In genomic region chr10:79445708-79446450, GRCh38 we compare ENCODE assay signal across 8 cellular contexts. TPM values are rescaled to one million over a fixed set of nuclear protein-coding genes. Genes with fewer than 3 reads are reported as not detected.
A peak's percentile ranks its signal among the peaks of the same experiment; 100 is the strongest.
DNase-seq lines count a peak whose midpoint lies in the region; TF ChIP-seq lines count a peak whose summit lies in the region.

No MANE protein-coding gene starts in this region.

- no peaks in the 10 kb centered on the region for H3K36me3 Mint-ChIP-seq in stimulated activated naive CD8-positive, alpha-beta T cell treated with anti-CD3 and anti-CD28 coated beads, Interleukin-15, Interleukin-2, amounts not matched to agents 100 ng/mL and 50 ng/mL, for 24 hours (ENCODE audit: low read depth)

- H3K9me3 ChIP-seq in HAP-1, result no peaks in the 10 kb centered on the region
- H3K9me3 ChIP-seq in MG63, result no peaks in the 10 kb centered on the region
- H3K9me3 ChIP-seq in neural cell (ENCODE audit: low read length), result no peaks in the 10 kb centered on the region

- TF ChIP-seq CTCF in foreskin fibroblast (IDR thresholded peaks at IDR 0.05; ENCODE audit: low read depth, low read length) (no peak), neural cell (IDR thresholded peaks at IDR 0.05; ENCODE audit: poor library complexity, severe bottlenecking) (no peak)

- no peak for TF ChIP-seq RAD21 in neural cell (conservative IDR thresholded peaks at IDR 0.05)

- peaks cover 14% of the 10 kb centered on the region for H3K27me3 Mint-ChIP-seq in stimulated activated naive CD8-positive, alpha-beta T cell treated with anti-CD3 and anti-CD28 coated beads, Interleukin-15, Interleukin-2, amounts not matched to agents 100 ng/mL and 50 ng/mL, for 24 hours

- H3K4me3 Mint-ChIP-seq in stimulated activated naive CD8-positive, alpha-beta T cell treated with anti-CD3 and anti-CD28 coated beads, Interleukin-15, Interleukin-2, amounts not matched to agents 100 ng/mL and 50 ng/mL, for 24 hours, result peak overlapping the region; percentile 80

- peak overlapping the region; percentile 32 for H3K4me3 ChIP-seq in HAP-1
- H3K4me3 ChIP-seq in MG63, result peak overlapping the region; percentile 21
- H3K4me3 ChIP-seq in foreskin fibroblast (ENCODE audit: low read depth in 1 of 2, low read length in 2 of 2), result peak overlapping the region; percentile 32 to 62
- peak overlapping the region; percentile 63 for H3K4me3 ChIP-seq in neural cell (ENCODE audit: low read length)

- H3K27me3 ChIP-seq in HAP-1 (ENCODE audit: low read depth), result no peaks in the 10 kb centered on the region
- no peaks in the 10 kb centered on the region for H3K27me3 ChIP-seq in MG63
- H3K27me3 ChIP-seq in neural cell (ENCODE audit: insufficient read depth, low read depth, low read length), result peaks cover 39% of the 10 kb centered on the region

- no peaks in the 10 kb centered on the region for H3K79me2 ChIP-seq in neural cell (replicated peaks; ENCODE audit: insufficient read depth, low read length)

- no peak overlapping the region for H2AFZ ChIP-seq in neural cell (ENCODE audit: low read depth, low read length)

- TF ChIP-seq EP300 in neural cell (conservative IDR thresholded peaks at IDR 0.05; ENCODE audit: poor library complexity, severe bottlenecking), result no peak

- peaks cover 28% of the 10 kb centered on the region for H3K4me1 Mint-ChIP-seq in stimulated activated naive CD8-positive, alpha-beta T cell treated with anti-CD3 and anti-CD28 coated beads, Interleukin-15, Interleukin-2, amounts not matched to agents 100 ng/mL and 50 ng/mL, for 24 hours (ENCODE audit: low read depth)

- peak overlapping the region; percentile 30 for H3K4me2 ChIP-seq in neural cell (ENCODE audit: low read length)

- no peak overlapping the region for H3K27ac ChIP-seq in neural cell (ENCODE audit: low read length)

- H3K9me2 ChIP-seq in neural cell (ENCODE audit: insufficient read depth, low read length), result no peaks in the 10 kb centered on the region

- H3K36me3 ChIP-seq in HAP-1 (replicated peaks), result no peaks in the 10 kb centered on the region
- peaks cover 9% of the 10 kb centered on the region for H3K36me3 ChIP-seq in MG63
- H3K36me3 ChIP-seq in neural cell (ENCODE audit: insufficient read depth, low read length), result no peaks in the 10 kb centered on the region

- no peak overlapping the region for H3K9ac ChIP-seq in neural cell (ENCODE audit: low read length)

- H3F3A ChIP-seq in neural cell (ENCODE audit: insufficient read depth, low read length, poor library complexity, severe bottlenecking), result no peaks in the 10 kb centered on the region

- H3K4me1 ChIP-seq in HAP-1, result peaks cover 12% of the 10 kb centered on the region

- in situ Hi-C loops in HAP-1 (cut with MboI; ENCODE audit: low sequenced_read_pairs), result no loop called here

- DNase-seq in EL (peak; percentile 99), HAP-1 (ENCODE audit: low spot score in 2 of 2) (peak; percentile 92 to 98), MG63 (peak; percentile 99), SIG-M5 (lab: John Stamatoyannopoulos, UW) (peak; percentile 64), foreskin fibroblast (peak; percentile 100)
- peak; percentile 91 for DNase-seq in activated gamma-delta T cell treated with anti-CD3 and anti-CD28 coated beads, Interleukin-2, amount 50 U/mL, for 16 hours (ENCODE audit: low read depth)

- no peaks in the 10 kb centered on the region for H4K20me1 ChIP-seq in neural cell (ENCODE audit: insufficient read depth)

- no peaks in the 10 kb centered on the region for H3K9me3 Mint-ChIP-seq in stimulated activated naive CD8-positive, alpha-beta T cell treated with anti-CD3 and anti-CD28 coated beads, Interleukin-15, Interleukin-2, amounts not matched to agents 100 ng/mL and 50 ng/mL, for 24 hours

- peak overlapping the region; percentile 57 for H3K27ac Mint-ChIP-seq in stimulated activated naive CD8-positive, alpha-beta T cell treated with anti-CD3 and anti-CD28 coated beads, Interleukin-15, Interleukin-2, amounts not matched to agents 100 ng/mL and 50 ng/mL, for 24 hours

TF ChIP-seq in neural cell, 6 proteins besides CTCF, POLR2A, EP300 and RAD21:
- no peak for TF ChIP-seq SMC3 (conservative IDR thresholded peaks at IDR 0.05; ENCODE audit: poor library complexity)
- TF ChIP-seq MXI1 (conservative IDR thresholded peaks at IDR 0.05; ENCODE audit: poor library complexity, severe bottlenecking), result no peak
- TF ChIP-seq TAF1 (IDR thresholded peaks at IDR 0.05; ENCODE audit: low read depth), result no peak
- TF ChIP-seq EZH2 (IDR thresholded peaks at IDR 0.05; ENCODE audit: borderline replicate concordance, insufficient read depth, low read length, poor library complexity, severe bottlenecking), result no peak

RNA-seq across cellular contexts. Expression of gene ZCCHC24, which starts 0.5 kb away (rescaled TPM):
- total RNA-seq in MG63 (2014; rRNA removed; shearing (Covaris generic); ENCODE audit: low replicate concordance), result 17.8 and 20.5 TPM in 2 replicates
- polyA plus RNA-seq in neural cell, result not detected in 2 replicates
- 0.23 TPM in 1 of 2 replicates, not detected in the other for polyA minus RNA-seq in neural cell
